8 cellular contexts compared by ENCODE assay signal in genomic region chr14:60734465-60735242, GRCh38. TPM values are rescaled to one million over a fixed set of nuclear protein-coding genes. Genes with fewer than 3 reads are reported as not detected.
DNase-seq lines count a peak whose midpoint lies in the region; ATAC-seq and TF ChIP-seq lines count a peak whose summit lies in the region.

MNAT1 (plus strand) TSS chr14:60734761; CDS start chr14:60734863, 102 bp downstream.

- H3K36me3 ChIP-seq in effector memory CD4-positive, alpha-beta T cell (ENCODE audit: control insufficient read depth, insufficient read depth, low read length): no peaks in the 10 kb centered on the region
- no peaks in the 10 kb centered on the region for H3K36me3 ChIP-seq in mesenchymal stem cell (ENCODE audit: control insufficient read depth in 1 of 2, insufficient read depth in 2 of 2, low read depth in 1 of 2, low read length in 2 of 2)

- peak within 1 kb of the TSS in 1 of 2 experiments; percentile 97 for H3K14ac ChIP-seq in mesenchymal stem cell (ENCODE audit: low read length in 2 of 2)

- H3K27ac Mint-ChIP-seq in CD14-positive monocyte: peak within 1 kb of the TSS in 6 of 7 donors; percentile 7 to 88 (median 78)
- H3K27ac Mint-ChIP-seq in activated CD8-positive, alpha-beta T cell treated with anti-CD3 and anti-CD28 coated beads for 36 hours: peak within 1 kb of the TSS; percentile 89

- 3% methylated on average over 33 of the region's 33 CpGs for WGBS in mesenchymal stem cell

- peak within 1 kb of the TSS in 1 of 2 experiments; percentile 72 for H2BK12ac ChIP-seq in mesenchymal stem cell (ENCODE audit: low read length in 2 of 2)

- no peaks in the 10 kb centered on the region for H3K27me3 ChIP-seq in effector memory CD4-positive, alpha-beta T cell (replicated peaks; ENCODE audit: control insufficient read depth, insufficient read depth, low read length, poor library complexity, severe bottlenecking)
- H3K27me3 ChIP-seq in mesenchymal stem cell (ENCODE audit: control insufficient read depth in 1 of 2, insufficient read depth in 1 of 2, low read length in 2 of 2): peaks cover 3 to 6% of the 10 kb centered on the region in 2 experiments

- H2AFZ ChIP-seq in mesenchymal stem cell (ENCODE audit: low read depth, low read length): peak within 1 kb of the TSS; percentile 99

- TF ChIP-seq CTCF in CD14-positive monocyte (IDR thresholded peaks at IDR 0.05): no peak
- no peak for TF ChIP-seq CTCF in activated CD8-positive, alpha-beta T cell treated with anti-CD3 and anti-CD28 coated beads for 36 hours (IDR thresholded peaks at IDR 0.05)

- H3K4me1 ChIP-seq in effector memory CD4-positive, alpha-beta T cell (ENCODE audit: control insufficient read depth, insufficient read depth, low read length, poor library complexity, severe bottlenecking): peaks cover 8% of the 10 kb centered on the region
- H3K4me1 ChIP-seq in mesenchymal stem cell (ENCODE audit: control insufficient read depth, insufficient read depth, low read depth, low read length): no peaks in the 10 kb centered on the region

- H3K9me3 ChIP-seq in effector memory CD4-positive, alpha-beta T cell (ENCODE audit: control insufficient read depth, low read length): no peaks in the 10 kb centered on the region
- no peaks in the 10 kb centered on the region for H3K9me3 ChIP-seq in mesenchymal stem cell (ENCODE audit: control insufficient read depth, low read length)

- H3K4me2 ChIP-seq in mesenchymal stem cell (ENCODE audit: low read length, poor library complexity, severe bottlenecking): peak within 1 kb of the TSS; percentile 49

- intact Hi-C loops in CD14-positive monocyte (cut with micrococcal nuclease): no loop called here
- intact Hi-C loops in activated CD8-positive, alpha-beta T cell treated with anti-CD3 and anti-CD28 coated beads for 36 hours (cut with micrococcal nuclease): no loop called here

- no peak within 1 kb of the TSS for H2BK120ac ChIP-seq in mesenchymal stem cell (ENCODE audit: low read depth, low read length)

- DNase-seq in CD14-positive monocyte (ENCODE audit: low spot score): peak; percentile 61
- DNase-seq in NCI-H748 (lab: John Stamatoyannopoulos, UW; ENCODE audit: unreplicated experiment): peak; percentile 87
- peak; percentile 84 for DNase-seq in activated CD8-positive, alpha-beta T cell treated with anti-CD3 and anti-CD28 coated beads for 36 hours
- DNase-seq in effector memory CD4-positive, alpha-beta T cell: peak in 2 of 3 donors; percentile 36 to 40
- DNase-seq in mesenchymal stem cell: peak; percentile 84
- DNase-seq in stimulated activated CD8-positive, alpha-beta memory T cell treated with anti-CD3 and anti-CD28 coated beads, Interleukin-12 subunit alpha, Interleukin-12 subunit beta, amount 100 ng/mL, for 4 hours (ENCODE audit: low read depth): peak; percentile 62

- no peak within 1 kb of the TSS for H4K91ac ChIP-seq in mesenchymal stem cell (ENCODE audit: low read length)

- H2AK5ac ChIP-seq in mesenchymal stem cell (ENCODE audit: low read length, severe bottlenecking): no peak within 1 kb of the TSS

- peaks cover 2% of the 10 kb centered on the region for H3K79me1 ChIP-seq in mesenchymal stem cell (replicated peaks; ENCODE audit: low read length, poor library complexity, severe bottlenecking)

- H2BK5ac ChIP-seq in mesenchymal stem cell (ENCODE audit: low read depth, low read length, poor library complexity, severe bottlenecking): no peak within 1 kb of the TSS

- H2BK15ac ChIP-seq in mesenchymal stem cell (ENCODE audit: low read depth, poor library complexity, severe bottlenecking): no peak within 1 kb of the TSS

- H3K9me3 Mint-ChIP-seq in CD14-positive monocyte: peaks cover 0 to 11% (median 6%) of the 10 kb centered on the region in 7 donors
- no peaks in the 10 kb centered on the region for H3K9me3 Mint-ChIP-seq in activated CD8-positive, alpha-beta T cell treated with anti-CD3 and anti-CD28 coated beads for 36 hours

- peak within 1 kb of the TSS in 1 of 2 experiments; percentile 73 for H3K4ac ChIP-seq in mesenchymal stem cell (ENCODE audit: low read depth in 1 of 2, low read length in 2 of 2)

- H3K36me3 Mint-ChIP-seq in CD14-positive monocyte: no peaks in the 10 kb centered on the region
- H3K36me3 Mint-ChIP-seq in activated CD8-positive, alpha-beta T cell treated with anti-CD3 and anti-CD28 coated beads for 36 hours (ENCODE audit: low read depth): peaks cover 5% of the 10 kb centered on the region

- H3K4me3 Mint-ChIP-seq in CD14-positive monocyte: peak within 1 kb of the TSS; percentile 99 to 100
- peak within 1 kb of the TSS; percentile 93 for H3K4me3 Mint-ChIP-seq in activated CD8-positive, alpha-beta T cell treated with anti-CD3 and anti-CD28 coated beads for 36 hours

- ATAC-seq in GM19351 (IDR thresholded peaks at IDR 0.05; ENCODE audit: unreplicated experiment): peak; percentile 97
- ATAC-seq in HG03521 (IDR thresholded peaks at IDR 0.05; ENCODE audit: unreplicated experiment): peak; percentile 96
- ATAC-seq in activated CD8-positive, alpha-beta T cell treated with anti-CD3 and anti-CD28 coated beads for 36 hours: peak; percentile 98

- H3K27me3 Mint-ChIP-seq in CD14-positive monocyte (ENCODE audit: low read depth in 3 of 3): peaks cover 25 to 35% (median 27%) of the 10 kb centered on the region in 3 donors
- H3K27me3 Mint-ChIP-seq in activated CD8-positive, alpha-beta T cell treated with anti-CD3 and anti-CD28 coated beads for 36 hours: peaks cover 12% of the 10 kb centered on the region

- peak within 1 kb of the TSS; percentile 86 for H4K8ac ChIP-seq in mesenchymal stem cell (ENCODE audit: low read length)

- CTCF ChIA-PET in activated CD8-positive, alpha-beta T cell treated with anti-CD3 and anti-CD28 coated beads for 36 hours (lab: Charles Lee): no interaction called here

- peaks cover 19% of the 10 kb centered on the region for H3K4me1 Mint-ChIP-seq in CD14-positive monocyte
- peaks cover 19% of the 10 kb centered on the region for H3K4me1 Mint-ChIP-seq in activated CD8-positive, alpha-beta T cell treated with anti-CD3 and anti-CD28 coated beads for 36 hours (ENCODE audit: low read depth)

- peak within 1 kb of the TSS in 1 of 2 experiments; percentile 93 for H3K23ac ChIP-seq in mesenchymal stem cell (ENCODE audit: low read length in 2 of 2)

- POLR2A ChIA-PET in activated CD8-positive, alpha-beta T cell treated with anti-CD3 and anti-CD28 coated beads for 36 hours (lab: Charles Lee): no interaction called here

- H3K18ac ChIP-seq in mesenchymal stem cell (ENCODE audit: low read depth in 1 of 2, low read length in 2 of 2): peak within 1 kb of the TSS in 1 of 2 experiments; percentile 91

- H3K27ac ChIP-seq in effector memory CD4-positive, alpha-beta T cell (ENCODE audit: insufficient read depth, low read length, poor library complexity, severe bottlenecking): peak within 1 kb of the TSS; percentile 39
- H3K27ac ChIP-seq in mesenchymal stem cell (ENCODE audit: low read length, poor library complexity, severe bottlenecking): peak within 1 kb of the TSS; percentile 58

- peak within 1 kb of the TSS; percentile 93 for H3K9ac ChIP-seq in mesenchymal stem cell (ENCODE audit: low read length)

- H3K4me3 ChIP-seq in effector memory CD4-positive, alpha-beta T cell (ENCODE audit: insufficient read depth, low read depth, low read length, poor library complexity, severe bottlenecking): peak within 1 kb of the TSS; percentile 99
- peak within 1 kb of the TSS; percentile 72 to 93 for H3K4me3 ChIP-seq in mesenchymal stem cell (ENCODE audit: insufficient read depth in 1 of 2, low read depth in 1 of 2, low read length in 2 of 2)

RNA-seq across cellular contexts. Expression of gene MNAT1, which starts in this region (rescaled TPM):
- polyA plus RNA-seq in CD14-positive monocyte: 1 to 10 TPM; 4.5 to 5.8 TPM
- 10 to 100 TPM; 41.6 to 44.1 TPM for total RNA-seq in activated CD8-positive, alpha-beta T cell treated with anti-CD3 and anti-CD28 coated beads for 36 hours
- 28.9 TPM for polyA plus RNA-seq in mesenchymal stem cell (2013, experiment 1 of 2)
- polyA plus RNA-seq in mesenchymal stem cell (2013, experiment 2 of 2): 26.9 TPM

Comparison
In these comparisons a context has a peak if more than half of its experiments do, and no peak if none do; other contexts are left out.
1. Peak in every context shown above with its lines: DNase-seq, ATAC-seq, H3K4me3 ChIP-seq and H3K27ac ChIP-seq.